14 cellular contexts compared by ENCODE assay signal in the genomic region with DNA sequence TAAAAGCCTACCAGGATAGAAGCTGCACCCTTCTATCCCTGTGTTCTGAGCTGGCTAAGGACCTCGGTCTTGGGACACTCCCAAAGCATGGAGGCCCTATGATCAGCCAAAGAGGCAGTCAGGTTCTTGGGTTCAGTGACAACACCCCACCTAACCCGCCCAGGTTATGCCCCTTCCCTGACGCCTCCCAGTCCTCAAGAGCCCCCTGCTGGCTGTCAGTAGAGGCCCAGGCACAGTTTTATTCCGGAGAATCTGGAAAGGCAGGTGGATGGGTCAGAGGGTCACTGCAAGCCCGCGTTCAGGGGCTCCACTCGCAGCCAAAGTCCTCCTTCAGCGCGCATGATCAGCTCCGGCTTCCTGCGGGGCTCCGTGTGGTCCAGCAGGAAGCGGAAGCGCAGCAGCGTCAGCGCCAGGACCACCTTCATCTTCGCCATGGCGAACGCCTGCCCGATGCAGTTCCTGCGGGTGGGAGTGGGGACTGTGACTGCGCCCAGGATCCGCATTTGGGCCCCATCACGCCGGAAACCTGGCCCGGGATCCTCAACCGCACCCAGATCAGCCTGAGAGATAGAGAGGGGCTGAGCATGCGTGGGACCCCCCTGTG. TPM values are rescaled to one million over a fixed set of nuclear protein-coding genes. Genes with fewer than 3 reads are reported as not detected.
DNase-seq lines count a peak whose midpoint lies in the region; ATAC-seq and TF ChIP-seq lines count a peak whose summit lies in the region.
"Had no signal": no experiment of that assay in that cellular context is flagged by ENCODE, and none has a peak within 500 bp of the region (broad histone marks: within the 10 kb centered on the region; RNA-seq: fewer than 3 reads in every experiment).

No MANE protein-coding gene starts in this region.

- intact Hi-C loops in mammary epithelial cell (cut with micrococcal nuclease) (no loop called here), MCF 10A (cut with micrococcal nuclease) (no loop called here), colonic mucosa (cut with DNase I) (loop anchor here (5.0 kb wide), 1 partner anchor 133 kb away; no protein-coding TSS in a partner anchor), head of caudate nucleus (cut with DNase I) (no loop called here)

- POLR2A ChIA-PET in MCF 10A (lab: Yijun Ruan, JAX), result no interaction called here

- no TSS peak for BruUV-seq in mammary epithelial cell (replicated peaks; lab: Mats Ljungman, UMichigan)
- no TSS peak for BruUV-seq in MCF 10A (replicated peaks; lab: Mats Ljungman, UMichigan)

- DNase-seq in mammary epithelial cell (no peak), MCF 10A (ENCODE audit: unreplicated experiment) (no peak), Karpas-422 (peak; percentile 70), colonic mucosa (peak; percentile 26), hepatic stellate cell (ENCODE audit: low spot score) (no peak), head of caudate nucleus (no peak)
- no peak for DNase-seq in stimulated activated naive CD8-positive, alpha-beta T cell treated with anti-CD3 and anti-CD28 coated beads, Interleukin-15, amount 100 ng/mL, for 72 hours
- DNase-seq: activated naive CD4-positive, alpha-beta T cell; NCI-H1092 treated with DMSO at 0.1 percent for 48 hours; NCI-H774; T-helper 1 cell had no signal

- H4K20me1 ChIP-seq in mammary epithelial cell (ENCODE audit: insufficient read depth, low read length), result no peaks in the 10 kb centered on the region
- H4K20me1 ChIP-seq in Karpas-422 (ENCODE audit: insufficient read depth, low read depth, low read length), result 0 out of 2 replicates have a peak, but pooled peaks cover 4% of the 10 kb centered on the region

- H3K4me2 ChIP-seq in mammary epithelial cell (ENCODE audit: insufficient read depth, low read depth, low read length), result no peak overlapping the region
- no peak overlapping the region for H3K4me2 ChIP-seq in Karpas-422 (ENCODE audit: low read depth, low read length, poor library complexity, severe bottlenecking)

- H3K36me3 Mint-ChIP-seq in MCF 10A (ENCODE audit: insufficient read depth, unreplicated experiment), result no peaks in the 10 kb centered on the region

- in situ Hi-C loops in mammary epithelial cell (cut with MboI; ENCODE audit: low sequenced_read_pairs in 2 of 2), result no loop called here

- H2AFZ ChIP-seq in mammary epithelial cell (ENCODE audit: low read depth, low read length), result no peak overlapping the region
- H2AFZ ChIP-seq in Karpas-422 (ENCODE audit: low read length), result no peak overlapping the region

- H3K27ac ChIP-seq in mammary epithelial cell (ENCODE audit: insufficient read depth, low read depth, low read length), result no peak overlapping the region
- no peak overlapping the region for H3K27ac ChIP-seq in Karpas-422 (ENCODE audit: low read length)
- H3K27ac ChIP-seq in colonic mucosa, result no peak overlapping the region
- H3K27ac ChIP-seq: esophagus muscularis mucosa, prostate gland had no signal

- H3K4me3 Mint-ChIP-seq in MCF 10A (ENCODE audit: unreplicated experiment), result no peak overlapping the region
- peak overlapping the region; percentile 32 to 70 for H3K4me3 Mint-ChIP-seq in stimulated activated naive CD8-positive, alpha-beta T cell treated with anti-CD3 and anti-CD28 coated beads, Interleukin-15, amount 100 ng/mL, for 72 hours

- no peak for ATAC-seq in stimulated activated naive CD8-positive, alpha-beta T cell treated with anti-CD3 and anti-CD28 coated beads, Interleukin-15, amount 100 ng/mL, for 72 hours
- no peak for ATAC-seq in GM21360 (IDR thresholded peaks at IDR 0.05; ENCODE audit: unreplicated experiment)

- H3K4me1 ChIP-seq in mammary epithelial cell (ENCODE audit: insufficient read depth, low read length) (no peaks in the 10 kb centered on the region), Karpas-422 (ENCODE audit: low read length) (no peaks in the 10 kb centered on the region), colonic mucosa (no peaks in the 10 kb centered on the region)
- H3K4me1 ChIP-seq: esophagus muscularis mucosa, prostate gland had no signal

- peaks cover 2% of the 10 kb centered on the region for H3K9me3 ChIP-seq in mammary epithelial cell (replicated peaks; ENCODE audit: insufficient read depth, low read length)
- no peaks in the 10 kb centered on the region for H3K9me3 ChIP-seq in Karpas-422 (ENCODE audit: low read length)
- H3K9me3 ChIP-seq in colonic mucosa, result no peaks in the 10 kb centered on the region
- H3K9me3 ChIP-seq: esophagus muscularis mucosa, prostate gland had no signal

- no peaks in the 10 kb centered on the region for H3K4me1 Mint-ChIP-seq in MCF 10A (ENCODE audit: insufficient read depth, unreplicated experiment)
- peaks cover 10% of the 10 kb centered on the region for H3K4me1 Mint-ChIP-seq in stimulated activated naive CD8-positive, alpha-beta T cell treated with anti-CD3 and anti-CD28 coated beads, Interleukin-15, amount 100 ng/mL, for 72 hours

- H3K9ac ChIP-seq in mammary epithelial cell (ENCODE audit: insufficient read depth, low read length) (no peak overlapping the region), Karpas-422 (ENCODE audit: low read length) (no peak overlapping the region), colonic mucosa (ENCODE audit: low read depth in 2 of 2, low read length in 2 of 2) (no peak overlapping the region)

- no peak overlapping the region for H3K27ac Mint-ChIP-seq in MCF 10A (ENCODE audit: low read depth, unreplicated experiment)
- no peak overlapping the region for H3K27ac Mint-ChIP-seq in stimulated activated naive CD8-positive, alpha-beta T cell treated with anti-CD3 and anti-CD28 coated beads, Interleukin-15, amount 100 ng/mL, for 72 hours

- H3K9me2 ChIP-seq in Karpas-422 (replicated peaks; ENCODE audit: insufficient read depth, low read length), result no peaks in the 10 kb centered on the region

- H3K27me3 Mint-ChIP-seq in MCF 10A (ENCODE audit: insufficient read depth, unreplicated experiment), result peaks cover 13% of the 10 kb centered on the region
- H3K27me3 Mint-ChIP-seq in stimulated activated naive CD8-positive, alpha-beta T cell treated with anti-CD3 and anti-CD28 coated beads, Interleukin-15, amount 100 ng/mL, for 72 hours, result peaks cover 66% of the 10 kb centered on the region

- peaks cover 16% of the 10 kb centered on the region for H3K9me3 Mint-ChIP-seq in MCF 10A (ENCODE audit: unreplicated experiment)
- H3K9me3 Mint-ChIP-seq in stimulated activated naive CD8-positive, alpha-beta T cell treated with anti-CD3 and anti-CD28 coated beads, Interleukin-15, amount 100 ng/mL, for 72 hours, result no peaks in the 10 kb centered on the region

- CTCF ChIA-PET in mammary epithelial cell (lab: Charles Lee; ENCODE audit: low non-redundant PET) (interaction anchor here (0.6 kb wide), 1 partner anchor 132 kb away, joined by 7 read pairs; no protein-coding TSS in a partner anchor), MCF 10A (lab: Yijun Ruan, JAX) (no interaction called here)

- H3K27me3 ChIP-seq in mammary epithelial cell (ENCODE audit: insufficient read depth, low read length), result no peaks in the 10 kb centered on the region
- no peaks in the 10 kb centered on the region for H3K27me3 ChIP-seq in Karpas-422 (ENCODE audit: low read length)
- H3K27me3 ChIP-seq in colonic mucosa, result no peaks in the 10 kb centered on the region

- no peaks in the 10 kb centered on the region for H3K79me2 ChIP-seq in mammary epithelial cell (ENCODE audit: insufficient read depth, low read length)
- no peaks in the 10 kb centered on the region for H3K79me2 ChIP-seq in Karpas-422 (ENCODE audit: low read length)

- 65% methylated on average over 18 of the region's 28 CpGs for WGBS in mammary epithelial cell (ENCODE audit: low coverage, missing lambda C conversion rate)

- H3K36me3 ChIP-seq in mammary epithelial cell (ENCODE audit: insufficient read depth, low read length) (no peaks in the 10 kb centered on the region), Karpas-422 (ENCODE audit: insufficient read depth, low read length) (no peaks in the 10 kb centered on the region), colonic mucosa (no peaks in the 10 kb centered on the region)
- H3K36me3 ChIP-seq: esophagus muscularis mucosa, prostate gland had no signal

- dilution Hi-C loops in mammary epithelial cell (cut with HindIII; ENCODE audit: low sequenced_read_pairs), result no loop called here

- peak; percentile 30 to 58 for TF ChIP-seq CTCF in mammary epithelial cell (conservative IDR thresholded peaks at IDR 0.05 in 1 of 2, IDR thresholded peaks at IDR 0.05 in 1 of 2; ENCODE audit: extremely low read depth in 1 of 2, insufficient read depth in 1 of 2, low read depth in 1 of 2, low read length in 2 of 2)
- TF ChIP-seq CTCF in MCF 10A (IDR thresholded peaks at IDR 0.05; ENCODE audit: unreplicated experiment), result no peak
- TF ChIP-seq CTCF in colonic mucosa (IDR thresholded peaks at IDR 0.05), result peak; percentile 41

- H3K4me3 ChIP-seq in mammary epithelial cell (replicated peaks in 1 of 3; ENCODE audit: insufficient read depth in 1 of 3, low read depth in 2 of 3, low read length in 3 of 3), result no peak overlapping the region
- H3K4me3 ChIP-seq in Karpas-422 (ENCODE audit: low read length), result no peak overlapping the region
- no peak overlapping the region for H3K4me3 ChIP-seq in colonic mucosa
- H3K4me3 ChIP-seq: esophagus muscularis mucosa, prostate gland had no signal

RNA-seq across cellular contexts. Expression of a gene that starts 22.3 kb away (rescaled TPM):
- not detected for total RNA-seq in mammary epithelial cell
- not detected for polyA plus RNA-seq in mammary epithelial cell
- not detected for polyA minus RNA-seq in mammary epithelial cell
- not detected in 2 replicates for total RNA-seq in MCF 10A (2022)
- not detected in 2 replicates for total RNA-seq in Karpas-422 (2014; rRNA removed; shearing (Covaris generic); ENCODE audit: low replicate concordance)
- not detected for total RNA-seq in colonic mucosa
- total RNA-seq: esophagus muscularis mucosa, prostate gland had no signal

RNA-seq across cellular contexts. Expression of a gene that starts 27.4 kb away (rescaled TPM):
- total RNA-seq in mammary epithelial cell, result not detected
- polyA plus RNA-seq in mammary epithelial cell, result not detected
- polyA minus RNA-seq in mammary epithelial cell, result not detected
- not detected in 2 replicates for total RNA-seq in MCF 10A (2022)
- total RNA-seq in Karpas-422 (2014; rRNA removed; shearing (Covaris generic); ENCODE audit: low replicate concordance), result not detected in 2 replicates
- total RNA-seq in colonic mucosa, result not detected
- total RNA-seq: prostate gland had no signal

RNA-seq across cellular contexts. Expression of a gene that starts 32.2 kb away (rescaled TPM):
- total RNA-seq in mammary epithelial cell (not detected), MCF 10A (2022) (not detected in 2 replicates), colonic mucosa (not detected)
- not detected for polyA plus RNA-seq in mammary epithelial cell
- polyA minus RNA-seq in mammary epithelial cell, result not detected
- not detected in 2 replicates for total RNA-seq in Karpas-422 (2014; rRNA removed; shearing (Covaris generic); ENCODE audit: low replicate concordance)
- total RNA-seq: esophagus muscularis mucosa, prostate gland had no signal

RNA-seq across cellular contexts. Expression of a gene that starts 55.4 kb away (rescaled TPM):
- total RNA-seq in mammary epithelial cell (not detected), MCF 10A (2022) (not detected in 2 replicates), colonic mucosa (not detected)
- polyA plus RNA-seq in mammary epithelial cell, result 0.02 TPM
- not detected for polyA minus RNA-seq in mammary epithelial cell
- not detected in 2 replicates for total RNA-seq in Karpas-422 (2014; rRNA removed; shearing (Covaris generic); ENCODE audit: low replicate concordance)
- total RNA-seq: esophagus muscularis mucosa had no signal

Comparison
In these comparisons a context has a peak if more than half of its experiments do, and no peak if none do; other contexts are left out.
1. DNase-seq: peak in Karpas-422 (single experiment) and colonic mucosa (single experiment); none in mammary epithelial cell (single experiment), MCF 10A (single experiment), stimulated activated naive CD8-positive, alpha-beta T cell treated with anti-CD3 and anti-CD28 coated beads, Interleukin-15, amount 100 ng/mL, for 72 hours (0 of 2), hepatic stellate cell (single experiment) and head of caudate nucleus (0 of 42).